ENCODE assay signal across 10 cellular contexts in the genomic region with DNA sequence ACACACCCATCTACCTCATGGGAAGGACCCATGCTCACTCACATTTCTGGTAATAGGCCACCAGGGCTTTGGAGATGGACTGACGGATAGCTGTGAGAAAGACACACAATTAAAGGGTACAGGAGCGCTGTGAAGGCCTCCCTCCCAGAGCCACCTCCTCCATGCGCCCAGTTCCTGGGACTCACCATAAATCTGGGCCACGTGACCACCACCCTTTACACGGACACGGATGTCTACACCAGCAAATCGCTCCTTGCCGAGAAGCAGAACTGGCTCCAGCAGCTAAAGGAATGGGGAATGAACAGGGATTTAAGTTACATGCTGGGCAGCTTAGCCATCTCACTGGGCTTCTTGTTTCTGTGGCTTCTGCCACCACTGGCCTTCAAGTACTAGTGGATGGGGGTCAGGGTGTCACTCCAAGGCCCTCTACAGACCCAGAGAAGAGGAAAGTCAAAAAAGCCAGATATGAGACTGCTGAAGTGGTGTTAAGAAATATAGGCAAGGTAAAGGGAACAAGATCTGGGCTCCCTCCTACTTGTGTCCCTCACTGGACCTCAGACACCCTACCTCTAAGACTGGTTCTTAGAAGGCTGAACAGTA. TPM values are rescaled to one million over a fixed set of nuclear protein-coding genes. Genes with fewer than 3 reads are reported as not detected.
DNase-seq lines count a peak whose midpoint lies in the region; ATAC-seq, FAIRE-seq and TF ChIP-seq lines count a peak whose summit lies in the region.
"Had no signal": no experiment of that assay in that cellular context is flagged by ENCODE, and none has a peak within 500 bp of the region (broad histone marks: within the 10 kb centered on the region; RNA-seq: fewer than 3 reads in every experiment).

No MANE protein-coding gene starts in this region.

- TF ChIP-seq POLR2A in GM12891 (IDR thresholded peaks at IDR 0.05; ENCODE audit: low read depth, low read length) (no peak), gastrocnemius medialis (IDR thresholded peaks at IDR 0.05) (no peak)

- H3K9me3 ChIP-seq in OCI-LY7 (ENCODE audit: low read length), result no peaks in the 10 kb centered on the region
- no peaks in the 10 kb centered on the region for H3K9me3 ChIP-seq in effector memory CD4-positive, alpha-beta T cell (ENCODE audit: control insufficient read depth, low read length)
- no peaks in the 10 kb centered on the region for H3K9me3 ChIP-seq in gastrocnemius medialis

- POLR2A ChIA-PET in OCI-LY7 (lab: Charles Lee), result interaction anchor here (0.6 kb wide), 1 partner anchor 91 kb away, joined by 3 read pairs; the partner anchor contains the start of gene SAMD4B

- no peak for DNase-seq in GM12891 (ENCODE audit: insufficient read length, low spot score)
- no peak for DNase-seq in OCI-LY7 (ENCODE audit: low spot score)
- DNase-seq in effector memory CD4-positive, alpha-beta T cell, result no peak
- DNase-seq in gastrocnemius medialis, result no peak
- DNase-seq in DMS 273 treated with DMSO at 0.1 percent for 48 hours (lab: John Stamatoyannopoulos, UW), result no peak
- DNase-seq in DMS 273 (lab: John Stamatoyannopoulos, UW; ENCODE audit: unreplicated experiment), result no peak
- no peak for DNase-seq in T1000 (lab: John Stamatoyannopoulos, UW)
- DNase-seq: HCEC 1CT, left colon, NCI-H748 treated with DMSO at 0.1 percent for 48 hours had no signal

- CTCF ChIA-PET in OCI-LY7 (lab: Charles Lee; ENCODE audit: unreplicated experiment), result interaction anchor here (0.5 kb wide), 1 partner anchor 503 kb away, joined by 3 read pairs; the partner anchor contains the start of genes MRPS12 and SARS2

- H3K27ac ChIP-seq in OCI-LY7 (ENCODE audit: low read depth, low read length, poor library complexity, severe bottlenecking) (peak overlapping the region; percentile 78), gastrocnemius medialis (peak overlapping the region in 3 of 4 donors; percentile 88 to 95 (median 91))
- peak overlapping the region; percentile 94 for H3K27ac ChIP-seq in effector memory CD4-positive, alpha-beta T cell (ENCODE audit: insufficient read depth, low read length, poor library complexity, severe bottlenecking)

- peak overlapping the region; percentile 93 for H3K4me2 ChIP-seq in OCI-LY7 (ENCODE audit: low read length)

- no peaks in the 10 kb centered on the region for H3K9me2 ChIP-seq in OCI-LY7 (ENCODE audit: insufficient read depth, low read length)

- no TSS peak for BruUV-seq in OCI-LY7 (replicated peaks; lab: Mats Ljungman, UMichigan)

- H3K4me1 ChIP-seq in OCI-LY7 (ENCODE audit: insufficient read depth, low read length, poor library complexity, severe bottlenecking), result peaks cover 35% of the 10 kb centered on the region
- peaks cover 29% of the 10 kb centered on the region for H3K4me1 ChIP-seq in effector memory CD4-positive, alpha-beta T cell (ENCODE audit: control insufficient read depth, insufficient read depth, low read length, poor library complexity, severe bottlenecking)
- H3K4me1 ChIP-seq in gastrocnemius medialis, result peaks cover 27% of the 10 kb centered on the region in 2 donors

- H3K79me2 ChIP-seq in OCI-LY7 (ENCODE audit: insufficient read depth, low read depth, low read length), result peaks cover 36% of the 10 kb centered on the region

- H3K27me3 ChIP-seq in effector memory CD4-positive, alpha-beta T cell (replicated peaks; ENCODE audit: control insufficient read depth, insufficient read depth, low read length, poor library complexity, severe bottlenecking), result no peaks in the 10 kb centered on the region
- H3K27me3 ChIP-seq in gastrocnemius medialis, result no peaks in the 10 kb centered on the region

- intact Hi-C loops in OCI-LY7 (cut with micrococcal nuclease; ENCODE audit: unreplicated experiment) (no loop called here), gastrocnemius medialis (cut with DNase I; ENCODE audit: low total_unique reads) (loop anchor here (2.0 to 5.0 kb wide), 2 partner anchors 21 to 41 kb away; partner anchors contain the start of genes MED29, PAF1 and PLEKHG2)

- no peak overlapping the region for H2AFZ ChIP-seq in OCI-LY7 (ENCODE audit: low read length)

- in situ Hi-C loops in gastrocnemius medialis (cut with MboI; ENCODE audit: low sequenced_read_pairs in 4 of 4), result loop anchor here in 2 of 4 donors (25.0 kb wide), 2 partner anchors 104 to 404 kb away; partner anchors contain the start of genes DYRK1B (in 2 of the 2), FBL (in 2 of the 2), EID2 (in 1 of the 2) and EID2B (in 1 of the 2)

- ATAC-seq in gastrocnemius medialis, result no peak
- ATAC-seq: left colon had no signal

- TF ChIP-seq CTCF in OCI-LY7 (conservative IDR thresholded peaks at IDR 0.05; ENCODE audit: low read length) (no peak), gastrocnemius medialis (IDR thresholded peaks at IDR 0.05 in 4 of 5, conservative IDR thresholded peaks at IDR 0.05 in 1 of 5) (no peak)

- no peak for FAIRE-seq in GM12891 (lab: Jason Lieb, UNC)

- H3K36me3 ChIP-seq in OCI-LY7 (ENCODE audit: insufficient read depth, low read length) (peaks cover 54% of the 10 kb centered on the region), gastrocnemius medialis (peaks cover 4 to 32% of the 10 kb centered on the region in 2 donors)
- peaks cover 27% of the 10 kb centered on the region for H3K36me3 ChIP-seq in effector memory CD4-positive, alpha-beta T cell (ENCODE audit: control insufficient read depth, insufficient read depth, low read length)

- H3K4me3 ChIP-seq in OCI-LY7 (ENCODE audit: low read depth, low read length, poor library complexity, severe bottlenecking) (peak overlapping the region; percentile 97), gastrocnemius medialis (no peak overlapping the region)
- no peak overlapping the region for H3K4me3 ChIP-seq in effector memory CD4-positive, alpha-beta T cell (ENCODE audit: insufficient read depth, low read depth, low read length, poor library complexity, severe bottlenecking)

- peaks cover 17% of the 10 kb centered on the region for H4K20me1 ChIP-seq in OCI-LY7 (ENCODE audit: insufficient read depth, low read length)

TF ChIP-seq in GM12891, 5 proteins besides CTCF, POLR2A, EP300 and RAD21:
- TF ChIP-seq POLR2AphosphoS5 (IDR thresholded peaks at IDR 0.05; ENCODE audit: low read depth, low read length) (peak; percentile 22), SPI1 (IDR thresholded peaks at IDR 0.05; ENCODE audit: low read depth, low read length) (no peak)

RNA-seq across cellular contexts. Expression of gene RPS16, which starts 2.2 kb away (rescaled TPM):
- 5,893 TPM for polyA plus RNA-seq in GM12891 (2012; ENCODE audit: low read depth, missing spikeins)
- 538 and 634 TPM in 2 replicates for total RNA-seq in OCI-LY7 (2014; rRNA removed; shearing (Covaris generic))
- total RNA-seq in OCI-LY7 (2022) (3,661 and 4,044 TPM in 2 replicates), gastrocnemius medialis (1,000 to 10,000 TPM; 1,066 to 1,636 (median 1,467) TPM)

RNA-seq across cellular contexts. Expression of gene SUPT5H, which starts 11.8 kb away (rescaled TPM):
- polyA plus RNA-seq in GM12891 (2012; ENCODE audit: low read depth, missing spikeins), result 123 TPM
- 70.1 and 74.6 TPM in 2 replicates for total RNA-seq in OCI-LY7 (2014; rRNA removed; shearing (Covaris generic))
- total RNA-seq in OCI-LY7 (2022), result 168 and 175 TPM in 2 replicates
- 100 to 1,000 TPM in 2 of 4 donors, 10 to 100 TPM in 2; 60.7 to 148 (median 108) TPM for total RNA-seq in gastrocnemius medialis

RNA-seq across cellular contexts. Expression of gene PLEKHG2, which starts 21.1 kb away (rescaled TPM):
- polyA plus RNA-seq in GM12891 (2012; ENCODE audit: low read depth, missing spikeins), result 35.3 TPM
- 28.3 and 30.4 TPM in 2 replicates for total RNA-seq in OCI-LY7 (2014; rRNA removed; shearing (Covaris generic))
- total RNA-seq in OCI-LY7 (2022), result 65.9 and 68.2 TPM in 2 replicates
- 1 to 10 TPM; 1.3 to 3.6 (median 3.3) TPM for total RNA-seq in gastrocnemius medialis

RNA-seq across cellular contexts. Expression of gene ZFP36, which starts 26.9 kb away (rescaled TPM):
- polyA plus RNA-seq in GM12891 (2012; ENCODE audit: low read depth, missing spikeins), result 24.7 TPM
- 19.4 and 21.8 TPM in 2 replicates for total RNA-seq in OCI-LY7 (2014; rRNA removed; shearing (Covaris generic))
- total RNA-seq in OCI-LY7 (2022) (55.9 and 57.2 TPM in 2 replicates), gastrocnemius medialis (100 to 1,000 TPM in 2 of 4 donors, 10 to 100 TPM in 2; 72.2 to 202 (median 132) TPM)

RNA-seq across cellular contexts. Expression of gene MED29, which starts 42.4 kb away (rescaled TPM):
- polyA plus RNA-seq in GM12891 (2012; ENCODE audit: low read depth, missing spikeins), result 13.1 TPM
- total RNA-seq in OCI-LY7 (2014; rRNA removed; shearing (Covaris generic)), result 15.7 and 28.3 TPM in 2 replicates
- total RNA-seq in OCI-LY7 (2022), result 31.2 and 31.3 TPM in 2 replicates
- 10 to 100 TPM; 25.5 to 48.1 (median 37.7) TPM for total RNA-seq in gastrocnemius medialis

Comparison
In these comparisons a context has a peak if more than half of its experiments do, and no peak if none do; other contexts are left out.
1. RNA of gene PLEKHG2, which starts 21.1 kb away (total RNA-seq): 28.3 to 68.2 TPM in OCI-LY7; 1.3 to 3.6 TPM in gastrocnemius medialis; every median in the first group is over 4 times any median in the second.
2. Peak in every context shown above with its lines, with median percentiles within 50 percentile points of each other: H3K27ac ChIP-seq.